In genomic region chr11:27315816-27316215, GRCh38 we compare ENCODE assay signal across 19 cellular contexts. TPM values are rescaled to one million over a fixed set of nuclear protein-coding genes. Genes with fewer than 3 reads are reported as not detected.
A peak's percentile ranks its signal among the peaks of the same experiment; 100 is the strongest.
DNase-seq lines count a peak whose midpoint lies in the region; ATAC-seq and FAIRE-seq lines count a peak whose summit lies in the region.
"Had no signal": no experiment of that assay in that cellular context is flagged by ENCODE, and none has a peak within 500 bp of the region (broad histone marks: within the 10 kb centered on the region; RNA-seq: fewer than 3 reads in every experiment).

No MANE protein-coding gene starts in this region.

- H3K4me1 Mint-ChIP-seq in T-helper 17 cell = peaks cover 7% of the 10 kb centered on the region
- H3K4me1 Mint-ChIP-seq: B cell had no signal

- H3K27me3 ChIP-seq in adipocyte (replicated peaks; ENCODE audit: control insufficient read depth, insufficient read depth, low read length) = no peaks in the 10 kb centered on the region
- H3K27me3 ChIP-seq: BLaER1 treated with 17β-estradiol and CSF1 and Interleukin-3, amounts not matched to agents 10 nM and 100 nM had no signal

- DNase-seq in adipocyte (ENCODE audit: low read depth) = peak; percentile 46
- peak; percentile 42 for DNase-seq in fibroblast of gingiva (ENCODE audit: low read depth)
- peak; percentile 55 for DNase-seq in stromal cell of bone marrow (ENCODE audit: low read depth)
- no peak for DNase-seq in T-helper 17 cell
- no peak for DNase-seq in NOMO-1 treated with DMSO at 0.1 percent for 48 hours (lab: John Stamatoyannopoulos, UW; ENCODE audit: unreplicated experiment)
- DNase-seq: 8988T; CD8-positive, alpha-beta T cell; COR-L47; DMS 273 treated with DMSO at 0.1 percent for 48 hours; DMS53; DND-41; HCEC 1CT had no signal

- H3K36me3 Mint-ChIP-seq in T-helper 17 cell (ENCODE audit: low read depth) = peaks cover 4% of the 10 kb centered on the region
- H3K36me3 Mint-ChIP-seq: CD8-positive, alpha-beta T cell had no signal

- H3K36me3 ChIP-seq in adipocyte (ENCODE audit: control insufficient read depth, insufficient read depth, low read length, severe bottlenecking) = no peaks in the 10 kb centered on the region
- H3K36me3 ChIP-seq: BLaER1 treated with 17β-estradiol and CSF1 and Interleukin-3, amounts not matched to agents 10 nM and 100 nM had no signal

- peak; percentile 44 for FAIRE-seq in A204.1 (lab: Jason Lieb, UNC)
- FAIRE-seq: GM18507, H54 had no signal

- peaks cover 22% of the 10 kb centered on the region for H3K4me1 ChIP-seq in adipocyte (ENCODE audit: control insufficient read depth, insufficient read depth, low read length)
- H3K4me1 ChIP-seq: BLaER1 treated with 17β-estradiol and CSF1 and Interleukin-3, amounts not matched to agents 10 nM and 100 nM had no signal

- H3K4me3 ChIP-seq in adipocyte (ENCODE audit: low read length) = no peak overlapping the region
- H3K4me3 ChIP-seq: BLaER1 treated with 17β-estradiol and CSF1 and Interleukin-3, amounts not matched to agents 10 nM and 100 nM; GM23338 had no signal

- H3K9me3 ChIP-seq in adipocyte (ENCODE audit: control insufficient read depth, low read length) (no peaks in the 10 kb centered on the region), T-helper 17 cell (ENCODE audit: control insufficient read depth, low read length, poor library complexity, severe bottlenecking) (no peaks in the 10 kb centered on the region)

- H3K27ac Mint-ChIP-seq in T-helper 17 cell = no peak overlapping the region
- H3K27ac Mint-ChIP-seq: B cell; CD8-positive, alpha-beta T cell; GM23338 had no signal

- no peak overlapping the region for H3K9ac ChIP-seq in adipocyte (ENCODE audit: low read length)
- H3K9ac ChIP-seq: BLaER1 treated with 17β-estradiol and CSF1 and Interleukin-3, amounts not matched to agents 10 nM and 100 nM had no signal

- peaks cover 8% of the 10 kb centered on the region for H3K27me3 Mint-ChIP-seq in T-helper 17 cell
- H3K27me3 Mint-ChIP-seq: B cell had no signal

- ATAC-seq in GM21390 (IDR thresholded peaks at IDR 0.05; ENCODE audit: unreplicated experiment) (no peak), T-helper 17 cell (no peak)
- ATAC-seq: CD8-positive, alpha-beta T cell; GM23338 had no signal

- no peak overlapping the region for H3K4me3 Mint-ChIP-seq in T-helper 17 cell
- H3K4me3 Mint-ChIP-seq: B cell; CD8-positive, alpha-beta T cell; GM23338 had no signal

RNA-seq across cellular contexts. Expression of gene CCDC34, which starts 47.2 kb away (rescaled TPM):
- total RNA-seq in T-helper 17 cell = 1 to 10 TPM; 1.1 to 1.8 TPM

Comparison
In these comparisons a context has a peak if more than half of its experiments do, and no peak if none do; other contexts are left out.
1. DNase-seq: peak in adipocyte (single experiment), fibroblast of gingiva (single experiment) and stromal cell of bone marrow (single experiment); none in T-helper 17 cell (0 of 3) and NOMO-1 treated with DMSO at 0.1 percent for 48 hours (single experiment).